ENCODE assay signal across 21 cellular contexts in the genomic region with DNA sequence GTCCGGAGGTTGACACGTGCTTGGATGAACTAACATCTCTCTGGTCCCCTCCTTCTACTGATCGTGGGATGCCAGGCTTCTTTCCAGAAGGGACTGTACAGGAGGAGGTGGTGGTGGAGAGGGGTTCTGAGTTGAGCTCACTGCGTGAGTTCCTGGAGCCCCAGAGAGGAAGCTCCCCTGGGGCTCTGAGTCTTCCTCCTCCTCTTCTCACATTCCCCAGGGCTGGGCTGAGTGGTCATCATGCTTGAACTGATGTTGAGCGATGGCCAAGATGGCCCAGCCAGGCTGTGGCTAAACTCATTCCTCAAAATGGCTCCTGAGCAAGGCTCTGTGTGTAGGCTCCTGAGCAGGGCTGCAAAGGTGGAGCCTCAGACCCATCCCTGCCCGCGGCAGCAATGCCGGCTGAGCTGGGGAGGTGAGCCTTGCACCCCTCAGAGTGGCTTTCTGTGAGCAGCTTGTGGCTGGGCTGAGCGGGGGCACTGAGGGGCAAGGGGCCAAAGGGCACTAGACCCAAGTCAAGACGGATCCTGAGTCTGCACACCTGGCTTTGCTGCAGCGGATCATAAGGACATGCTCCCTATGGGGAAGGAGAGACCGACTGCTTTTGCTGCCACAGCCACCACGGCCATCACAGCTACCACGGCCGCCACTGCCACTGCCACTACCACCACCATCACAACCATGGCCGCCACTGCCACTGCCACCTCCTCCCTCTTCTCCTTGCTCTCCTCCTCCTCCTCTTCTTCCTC. TPM values are rescaled to one million over a fixed set of nuclear protein-coding genes. Genes with fewer than 3 reads are reported as not detected.
DNase-seq lines count a peak whose midpoint lies in the region; ATAC-seq and TF ChIP-seq lines count a peak whose summit lies in the region.
"Had no signal": no experiment of that assay in that cellular context is flagged by ENCODE, and none has a peak within 500 bp of the region (broad histone marks: within the 10 kb centered on the region; RNA-seq: fewer than 3 reads in every experiment).

No MANE protein-coding gene starts in this region.

- CTCF ChIA-PET in HCT116 (lab: Charles Lee), result no interaction called here

- POLR2A ChIA-PET in HCT116 (lab: Charles Lee), result no interaction called here

- no peak for TF ChIP-seq RAD21 in HCT116 (IDR thresholded peaks at IDR 0.05; ENCODE audit: low read depth)

- H2AFZ ChIP-seq in HCT116 (ENCODE audit: low read depth, low read length, poor library complexity, severe bottlenecking) (no peak overlapping the region), osteoblast (ENCODE audit: low read length) (no peak overlapping the region)

- H3K9ac ChIP-seq in HCT116 (ENCODE audit: low read length), result no peak overlapping the region

- H3K4me3 ChIP-seq in HCT116 (replicated peaks in 1 of 2; ENCODE audit: low read depth in 1 of 2, low read length in 2 of 2) (no peak overlapping the region), RWPE2 (ENCODE audit: severe bottlenecking) (no peak overlapping the region), left ventricle myocardium inferior (no peak overlapping the region), osteoblast (ENCODE audit: insufficient read depth, low read length) (no peak overlapping the region), vagina (no peak overlapping the region)

- intact Hi-C loops in HCT116 (cut with micrococcal nuclease), result no loop called here
- intact Hi-C loops in left ventricle myocardium inferior (cut with micrococcal nuclease), result no loop called here
- intact Hi-C loops in vagina (cut with DNase I), result no loop called here

- TF ChIP-seq POLR2A in HCT116 (IDR thresholded peaks at IDR 0.05; ENCODE audit: borderline replicate concordance, extremely low read depth, insufficient read depth, insufficient read length), result no peak
- TF ChIP-seq POLR2A in vagina (IDR thresholded peaks at IDR 0.05), result no peak

- H4K20me1 ChIP-seq in HCT116 (ENCODE audit: insufficient read depth), result no peaks in the 10 kb centered on the region
- H4K20me1 ChIP-seq in osteoblast (ENCODE audit: insufficient read depth, low read length), result peaks cover 76% of the 10 kb centered on the region

- H3K27ac ChIP-seq in HCT116 (ENCODE audit: low read depth, low read length) (no peak overlapping the region), RWPE2 (ENCODE audit: poor library complexity, severe bottlenecking) (no peak overlapping the region), left ventricle myocardium inferior (replicated peaks) (no peak overlapping the region), osteoblast (ENCODE audit: low read depth, low read length) (no peak overlapping the region), vagina (no peak overlapping the region)
- H3K27ac ChIP-seq: HL-60 had no signal

- no peak overlapping the region for H3K4me2 ChIP-seq in HCT116 (ENCODE audit: low read length)
- no peak overlapping the region for H3K4me2 ChIP-seq in osteoblast (ENCODE audit: insufficient read depth, low read length)

- no peaks in the 10 kb centered on the region for H3K9me2 ChIP-seq in HCT116 (ENCODE audit: insufficient read depth)

- ATAC-seq in HCT116 (peak; percentile 22; the same call in 1 of the 2 replicates), RWPE2 (ENCODE audit: low read depth) (no peak)
- ATAC-seq: SK-N-SH treated with all-trans-retinoic acid at 6 μM for 48 hours had no signal

- no TSS peak for BruUV-seq in HCT116 (replicated peaks; lab: Mats Ljungman, UMichigan)

- RAD21 ChIA-PET in HCT116 (lab: Charles Lee; ENCODE audit: low non-redundant PET in 1 of 2, low total read pairs in 2 of 2, uncharacterized antibody in 2 of 2, unreplicated experiment in 2 of 2), result no interaction called here

- H3K27me3 ChIP-seq in HCT116 (ENCODE audit: insufficient read depth, low read length) (no peaks in the 10 kb centered on the region; the same call in 1 of the 2 replicates), RWPE2 (ENCODE audit: insufficient read depth, poor library complexity, severe bottlenecking) (no peaks in the 10 kb centered on the region), left ventricle myocardium inferior (ENCODE audit: low read depth) (peaks cover 54% of the 10 kb centered on the region), osteoblast (ENCODE audit: insufficient read depth, low read length) (no peaks in the 10 kb centered on the region), vagina (no peaks in the 10 kb centered on the region)

- H3K36me3 ChIP-seq in HCT116 (ENCODE audit: control insufficient read depth in 1 of 2, insufficient read depth in 2 of 2, low read length in 2 of 2) (no peaks in the 10 kb centered on the region), RWPE2 (ENCODE audit: low read depth) (no peaks in the 10 kb centered on the region), left ventricle myocardium inferior (no peaks in the 10 kb centered on the region), osteoblast (ENCODE audit: insufficient read depth, low read length) (peaks cover 30% of the 10 kb centered on the region), vagina (no peaks in the 10 kb centered on the region)

- TF ChIP-seq CTCF in HCT116 (IDR thresholded peaks at IDR 0.05 in 2 of 3, conservative IDR thresholded peaks at IDR 0.05 in 1 of 3; ENCODE audit: borderline replicate concordance in 1 of 3, insufficient read depth in 1 of 3, low read depth in 2 of 3, low read length in 2 of 3) (no peak), RWPE2 (IDR thresholded peaks at IDR 0.05; ENCODE audit: poor library complexity, severe bottlenecking) (no peak), left ventricle myocardium inferior (IDR thresholded peaks at IDR 0.05; ENCODE audit: borderline replicate concordance) (no peak), osteoblast (IDR thresholded peaks at IDR 0.05; ENCODE audit: extremely low read depth, low read depth, low read length) (no peak), vagina (IDR thresholded peaks at IDR 0.05) (no peak)

- DNase-seq in HCT116 (ENCODE audit: low read depth, low spot score) (no peak), RWPE2 (ENCODE audit: low spot score) (peak; percentile 63), left ventricle myocardium inferior (peak; percentile 2), osteoblast (ENCODE audit: insufficient read length, low spot score, missing footprints) (peak; percentile 90), NCI-H526 (lab: John Stamatoyannopoulos, UW) (no peak), vagina (ENCODE audit: extremely low spot score in 2 of 2) (no peak), HuH-7.5 (ENCODE audit: low spot score) (no peak), NCI-H2081 treated with DMSO at 0.1 percent for 48 hours (lab: John Stamatoyannopoulos, UW) (no peak)
- DNase-seq: C1 segment of cervical spinal cord; NCI-H1092 treated with DMSO at 0.1 percent for 48 hours; NCI-H1694; NCI-H748 treated with DMSO at 0.1 percent for 48 hours; NK-92 treated with Interleukin-12 subunit alpha and Interleukin-12 subunit beta, amount 100 ng/mL, for 24 hours; SIG-M5 had no signal

- H3K9me3 ChIP-seq in HCT116 (ENCODE audit: control insufficient read depth in 1 of 2, insufficient read depth in 1 of 2, low read depth in 1 of 2, low read length in 2 of 2) (no peaks in the 10 kb centered on the region), RWPE2 (ENCODE audit: severe bottlenecking) (no peaks in the 10 kb centered on the region), left ventricle myocardium inferior (replicated peaks) (no peaks in the 10 kb centered on the region), osteoblast (ENCODE audit: low read depth, low read length) (no peaks in the 10 kb centered on the region), vagina (no peaks in the 10 kb centered on the region)

- no peaks in the 10 kb centered on the region for H3K79me2 ChIP-seq in HCT116 (ENCODE audit: insufficient read depth, low read length)
- H3K79me2 ChIP-seq in osteoblast (ENCODE audit: insufficient read depth, low read length), result peaks cover 93% of the 10 kb centered on the region

- H3K4me1 ChIP-seq in HCT116 (ENCODE audit: control insufficient read depth in 1 of 2, insufficient read depth in 2 of 2, low read length in 2 of 2), result peaks cover 0 to 16% of the 10 kb centered on the region in 2 experiments; a peak in 2 of 4 replicates
- H3K4me1 ChIP-seq in RWPE2 (ENCODE audit: insufficient read depth, poor library complexity, severe bottlenecking), result peaks cover 4% of the 10 kb centered on the region
- H3K4me1 ChIP-seq in left ventricle myocardium inferior, result no peaks in the 10 kb centered on the region
- H3K4me1 ChIP-seq in osteoblast (ENCODE audit: insufficient read depth, low read length), result peaks cover 15% of the 10 kb centered on the region
- H3K4me1 ChIP-seq in vagina, result no peaks in the 10 kb centered on the region

TF ChIP-seq in HCT116, 20 proteins besides CTCF, POLR2A, EP300 and RAD21:
- no peak for TF ChIP-seq EZH2phosphoT487 (IDR thresholded peaks at IDR 0.05; ENCODE audit: borderline replicate concordance)
- no peak for TF ChIP-seq SP1 (IDR thresholded peaks at IDR 0.05; ENCODE audit: low read depth)
- TF ChIP-seq ZNF274 (IDR thresholded peaks at IDR 0.05; ENCODE audit: low read depth, low read length), result no peak
- TF ChIP-seq YY1 (IDR thresholded peaks at IDR 0.05; ENCODE audit: extremely low read depth, insufficient replicate concordance, low read depth, low read length), result no peak
- no peak for TF ChIP-seq CBX3 (IDR thresholded peaks at IDR 0.05; ENCODE audit: low read depth)
- TF ChIP-seq, protein P1, sequence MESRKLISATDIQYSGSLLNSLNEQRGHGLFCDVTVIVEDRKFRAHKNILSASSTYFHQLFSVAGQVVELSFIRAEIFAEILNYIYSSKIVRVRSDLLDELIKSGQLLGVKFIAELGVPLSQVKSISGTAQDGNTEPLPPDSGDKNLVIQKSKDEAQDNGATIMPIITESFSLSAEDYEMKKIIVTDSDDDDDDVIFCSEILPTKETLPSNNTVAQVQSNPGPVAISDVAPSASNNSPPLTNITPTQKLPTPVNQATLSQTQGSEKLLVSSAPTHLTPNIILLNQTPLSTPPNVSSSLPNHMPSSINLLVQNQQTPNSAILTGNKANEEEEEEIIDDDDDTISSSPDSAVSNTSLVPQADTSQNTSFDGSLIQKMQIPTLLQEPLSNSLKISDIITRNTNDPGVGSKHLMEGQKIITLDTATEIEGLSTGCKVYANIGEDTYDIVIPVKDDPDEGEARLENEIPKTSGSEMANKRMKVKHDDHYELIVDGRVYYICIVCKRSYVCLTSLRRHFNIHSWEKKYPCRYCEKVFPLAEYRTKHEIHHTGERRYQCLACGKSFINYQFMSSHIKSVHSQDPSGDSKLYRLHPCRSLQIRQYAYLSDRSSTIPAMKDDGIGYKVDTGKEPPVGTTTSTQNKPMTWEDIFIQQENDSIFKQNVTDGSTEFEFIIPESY (IDR thresholded peaks at IDR 0.05; ENCODE audit: extremely low read depth, insufficient replicate concordance, low read length), result no peak
- no peak for TF ChIP-seq TCF7L2 (IDR thresholded peaks at IDR 0.05; ENCODE audit: borderline replicate concordance, extremely low read depth, insufficient read depth, insufficient read length)
- no peak for TF ChIP-seq POLR2AphosphoS5 (IDR thresholded peaks at IDR 0.05; ENCODE audit: low read depth, low read length)

RNA-seq across cellular contexts. Expression of gene MEG3, which starts 35.4 kb away (rescaled TPM):
- total RNA-seq in HCT116 (2021; ENCODE audit: unreplicated experiment), result 2.5 TPM
- not detected in 2 replicates for polyA plus RNA-seq in HCT116 (2012)
- total RNA-seq in left ventricle myocardium inferior, result 17.5 TPM
- total RNA-seq in osteoblast, result 200 and 269 TPM in 2 replicates
- total RNA-seq in vagina, result 126 TPM
- total RNA-seq: H4, HT1080 had no signal
- polyA plus RNA-seq: CD8-positive, alpha-beta memory T cell had no signal

RNA-seq across cellular contexts. Expression of gene RTL1, which starts 42.2 kb away (rescaled TPM):
- total RNA-seq in HCT116 (2021; ENCODE audit: unreplicated experiment) (not detected), left ventricle myocardium inferior (not detected), osteoblast (not detected in 2 replicates), vagina (not detected)
- polyA plus RNA-seq in HCT116 (2012), result not detected in 2 replicates
- total RNA-seq: CD8-positive, alpha-beta memory T cell; H4; LHCN-M2; NCI-H460 had no signal
- polyA plus RNA-seq: CD8-positive, alpha-beta memory T cell had no signal

Comparison
In these comparisons a context has a peak if more than half of its experiments do, and no peak if none do; other contexts are left out.
1. DNase-seq: peak in RWPE2 (single experiment), left ventricle myocardium inferior (single experiment) and osteoblast (single experiment); none in HCT116 (single experiment), NCI-H526 (0 of 2), vagina (0 of 2), HuH-7.5 (single experiment) and NCI-H2081 treated with DMSO at 0.1 percent for 48 hours (single experiment).